18 cellular contexts compared by ENCODE assay signal in genomic region chr12:84172823-84173424, GRCh38.
"Had no signal": no experiment of that assay in that cellular context is flagged by ENCODE, and none has a peak within 500 bp of the region (broad histone marks: within the 10 kb centered on the region; RNA-seq: fewer than 3 reads in every experiment).

No MANE protein-coding gene starts in this region.

- H3K4me1 Mint-ChIP-seq: mesothelial cell of epicardium, natural killer cell, neural crest cell had no signal

- DNase-seq: effector memory CD8-positive, alpha-beta T cell; erythroblast; heart right ventricle; hypothalamus; kidney glomerular epithelial cell; natural killer cell; nucleus accumbens; ovary; right cardiac atrium; small intestine; stimulated activated CD4-positive, alpha-beta T cell treated with anti-CD3 and anti-CD28 coated beads, Interleukin-2, amount 100 ng/mL, for 48 hours; uterus had no signal

- ATAC-seq: effector memory CD8-positive, alpha-beta T cell; heart right ventricle; natural killer cell; right cardiac atrium had no signal

- H3K4me3 ChIP-seq: heart right ventricle, ovary, tibial artery, upper lobe of left lung, uterus had no signal

- H3K27me3 ChIP-seq: heart right ventricle, ovary, tibial artery, upper lobe of left lung, uterus had no signal

- H3K36me3 Mint-ChIP-seq: mesothelial cell of epicardium, natural killer cell had no signal

- H3K9me3 ChIP-seq: heart right ventricle, ovary, tibial artery, uterus had no signal

- H3K27me3 Mint-ChIP-seq: dendritic cell treated with granulocyte-macrophage colony-stimulating factor and Interleukin-4, amounts not matched to agents 40 ng/mL and 50 ng/mL, for 4 days; effector memory CD8-positive, alpha-beta T cell; stimulated activated naive CD8-positive, alpha-beta T cell treated with anti-CD3 and anti-CD28 coated beads, Interleukin-15, Interleukin-2, amounts not matched to agents 100 ng/mL and 50 ng/mL, for 24 hours had no signal

- H3K9me3 Mint-ChIP-seq: dendritic cell treated with granulocyte-macrophage colony-stimulating factor and Interleukin-4, amounts not matched to agents 40 ng/mL and 50 ng/mL, for 4 days; effector memory CD8-positive, alpha-beta T cell; mesothelial cell of epicardium; neural crest cell; stimulated activated naive CD8-positive, alpha-beta T cell treated with anti-CD3 and anti-CD28 coated beads, Interleukin-15, Interleukin-2, amounts not matched to agents 100 ng/mL and 50 ng/mL, for 24 hours had no signal

- H3K27ac Mint-ChIP-seq: dendritic cell treated with granulocyte-macrophage colony-stimulating factor and Interleukin-4, amounts not matched to agents 40 ng/mL and 50 ng/mL, for 4 days; effector memory CD8-positive, alpha-beta T cell; mesothelial cell of epicardium; natural killer cell; stimulated activated naive CD8-positive, alpha-beta T cell treated with anti-CD3 and anti-CD28 coated beads, Interleukin-15, Interleukin-2, amounts not matched to agents 100 ng/mL and 50 ng/mL, for 24 hours had no signal

- H3K4me3 Mint-ChIP-seq: dendritic cell treated with granulocyte-macrophage colony-stimulating factor and Interleukin-4, amounts not matched to agents 40 ng/mL and 50 ng/mL, for 4 days; effector memory CD8-positive, alpha-beta T cell; mesothelial cell of epicardium; natural killer cell; neural crest cell; stimulated activated naive CD8-positive, alpha-beta T cell treated with anti-CD3 and anti-CD28 coated beads, Interleukin-15, Interleukin-2, amounts not matched to agents 100 ng/mL and 50 ng/mL, for 24 hours had no signal

- H3K36me3 ChIP-seq: heart right ventricle, ovary, tibial artery, upper lobe of left lung, uterus had no signal

- H3K4me1 ChIP-seq: heart right ventricle, tibial artery, upper lobe of left lung, uterus had no signal

- H3K27ac ChIP-seq: heart right ventricle, ovary, tibial artery, upper lobe of left lung, uterus had no signal
